12 cellular contexts compared by ENCODE assay signal in the genomic region with DNA sequence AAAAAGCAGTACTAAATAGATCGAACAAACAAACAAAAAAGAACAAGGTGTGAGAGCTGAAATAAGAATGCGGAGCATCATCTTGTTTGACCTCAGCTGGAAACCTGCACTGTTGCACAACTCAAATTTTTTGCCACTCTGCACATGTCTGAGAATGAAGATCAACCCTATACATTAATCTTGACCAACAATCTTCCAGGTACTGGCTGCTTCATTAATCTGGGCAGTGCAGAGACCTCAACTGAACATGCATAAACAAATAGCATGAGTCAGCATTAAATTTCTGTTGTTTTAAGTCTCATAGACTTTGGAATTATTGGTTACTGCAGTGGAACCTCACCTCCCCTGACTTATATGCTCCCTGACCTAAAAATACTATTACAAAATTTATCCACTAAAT.
"Had no signal": no experiment of that assay in that cellular context is flagged by ENCODE, and none has a peak within 500 bp of the region (broad histone marks: within the 10 kb centered on the region; RNA-seq: fewer than 3 reads in every experiment).

No MANE protein-coding gene starts in this region.

- H3K9ac ChIP-seq: parathyroid adenoma had no signal

- ATAC-seq: effector memory CD8-positive, alpha-beta T cell; foreskin keratinocyte; left colon; psoas muscle had no signal

- H3K4me3 ChIP-seq: psoas muscle, sigmoid colon, skin epidermis had no signal

- H3K9me3 ChIP-seq: psoas muscle, sigmoid colon had no signal

- H2AFZ ChIP-seq: parathyroid adenoma had no signal

- H3K27me3 ChIP-seq: foreskin keratinocyte, sigmoid colon had no signal

- H3K36me3 ChIP-seq: sigmoid colon had no signal

- H3K27ac ChIP-seq: foreskin keratinocyte, parathyroid adenoma, psoas muscle, sigmoid colon, skin epidermis had no signal

- H3K4me1 ChIP-seq: foreskin keratinocyte, parathyroid adenoma, sigmoid colon had no signal

- DNase-seq: effector memory CD8-positive, alpha-beta T cell; foreskin keratinocyte; immature natural killer cell; kidney; left colon; mesendoderm; naive B cell; psoas muscle; sigmoid colon; stimulated activated naive CD4-positive, alpha-beta T cell had no signal
